In genomic region chr13:98252931-98253470, GRCh38 we compare ENCODE assay signal across 13 cellular contexts.
DNase-seq lines count a peak whose midpoint lies in the region; ATAC-seq and TF ChIP-seq lines count a peak whose summit lies in the region.
"Had no signal": no experiment of that assay in that cellular context is flagged by ENCODE, and none has a peak within 500 bp of the region (broad histone marks: within the 10 kb centered on the region; RNA-seq: fewer than 3 reads in every experiment).

No MANE protein-coding gene starts in this region.

- H3K9me3 Mint-ChIP-seq in progenitor cell of endocrine pancreas (ENCODE audit: low read depth), result no peaks in the 10 kb centered on the region
- H3K9me3 Mint-ChIP-seq: activated CD4-positive, alpha-beta T cell treated with anti-CD3 and anti-CD28 coated beads, Interleukin-2, amount 10 ng/mL, durations not matched to agents 24 days and 14 days; naive thymus-derived CD4-positive, alpha-beta T cell had no signal

- H3K36me3 ChIP-seq in BLaER1 treated with 17β-estradiol and CSF1 and Interleukin-3, amounts not matched to agents 10 nM and 100 nM, result 0 out of 22 replicates have a peak, but pooled peaks cover 0 to 6% (median 0%) of the 10 kb centered on the region in 11 experiments
- H3K36me3 ChIP-seq in SK-N-MC (ENCODE audit: insufficient read depth, low read length) (no peaks in the 10 kb centered on the region), rectal smooth muscle tissue (ENCODE audit: control insufficient read depth, insufficient read depth, low read length) (no peaks in the 10 kb centered on the region), psoas muscle (ENCODE audit: insufficient read depth in 1 of 2, low read depth in 1 of 2) (no peaks in the 10 kb centered on the region)

- DNase-seq in SK-N-MC (ENCODE audit: low read depth, low spot score) (no peak), fibroblast of pulmonary artery (ENCODE audit: low read depth) (peak; percentile 59), progenitor cell of endocrine pancreas (ENCODE audit: low spot score, unreplicated experiment) (no peak), T-helper 2 cell (no peak), psoas muscle (no peak)
- DNase-seq: activated CD4-positive, alpha-beta T cell treated with anti-CD3 and anti-CD28 coated beads, Interleukin-2, amount 10 ng/mL, durations not matched to agents 24 days and 14 days; naive thymus-derived CD4-positive, alpha-beta T cell; NCI-H187; RPMI8226 had no signal

- intact Hi-C loops in psoas muscle (cut with DNase I), result no loop called here

- peaks cover 0 to 20% (median 0%) of the 10 kb centered on the region in 11 experiments; a peak in 3 of 22 replicates for H4K20me1 ChIP-seq in BLaER1 treated with 17β-estradiol and CSF1 and Interleukin-3, amounts not matched to agents 10 nM and 100 nM

- H3K4me3 Mint-ChIP-seq in progenitor cell of endocrine pancreas (ENCODE audit: low read depth), result no peak overlapping the region
- H3K4me3 Mint-ChIP-seq: activated CD4-positive, alpha-beta T cell treated with anti-CD3 and anti-CD28 coated beads, Interleukin-2, amount 10 ng/mL, durations not matched to agents 24 days and 14 days; activated naive CD8-positive, alpha-beta T cell; naive thymus-derived CD4-positive, alpha-beta T cell had no signal

- peak overlapping the region in 1 of 10 experiments; percentile 30; a peak in 4 of 20 replicates for H3K4me3 ChIP-seq in BLaER1 treated with 17β-estradiol and CSF1 and Interleukin-3, amounts not matched to agents 10 nM and 100 nM
- peak overlapping the region; percentile 63 for H3K4me3 ChIP-seq in SK-N-MC
- H3K4me3 ChIP-seq in fibroblast of pulmonary artery (replicated peaks; ENCODE audit: low read depth, low read length), result no peak overlapping the region
- no peak overlapping the region for H3K4me3 ChIP-seq in rectal smooth muscle tissue (ENCODE audit: low read length)
- H3K4me3 ChIP-seq in psoas muscle, result no peak overlapping the region

- H3K9ac ChIP-seq in BLaER1 treated with 17β-estradiol and CSF1 and Interleukin-3, amounts not matched to agents 10 nM and 100 nM, result peak overlapping the region in 9 of 11 experiments; percentile 24 to 72 (median 37); a peak in 14 of 22 replicates
- H3K9ac ChIP-seq in SK-N-MC (ENCODE audit: insufficient read length) (peak overlapping the region; percentile 7), rectal smooth muscle tissue (ENCODE audit: low read length) (no peak overlapping the region)

- 0 out of 22 replicates have a peak, but pooled peaks cover 0 to 3% (median 0%) of the 10 kb centered on the region in 11 experiments for H3K9me3 ChIP-seq in BLaER1 treated with 17β-estradiol and CSF1 and Interleukin-3, amounts not matched to agents 10 nM and 100 nM (replicated peaks in 1 of 11)
- H3K9me3 ChIP-seq in SK-N-MC (ENCODE audit: low read depth, low read length), result no peaks in the 10 kb centered on the region
- no peaks in the 10 kb centered on the region for H3K9me3 ChIP-seq in psoas muscle

- TF ChIP-seq CTCF in fibroblast of pulmonary artery (IDR thresholded peaks at IDR 0.05; ENCODE audit: low read length, missing control alignments) (no peak), progenitor cell of endocrine pancreas (IDR thresholded peaks at IDR 0.05; ENCODE audit: unreplicated experiment) (no peak), psoas muscle (IDR thresholded peaks at IDR 0.05) (no peak)

- H3K27ac ChIP-seq in BLaER1 treated with 17β-estradiol and CSF1 and Interleukin-3, amounts not matched to agents 10 nM and 100 nM, result peak overlapping the region in 9 of 11 experiments; percentile 55 to 84 (median 73); a peak in 19 of 22 replicates
- peak overlapping the region; percentile 92 for H3K27ac ChIP-seq in SK-N-MC
- peak overlapping the region; percentile 50 for H3K27ac ChIP-seq in rectal smooth muscle tissue (ENCODE audit: low read depth, low read length)
- H3K27ac ChIP-seq in psoas muscle, result no peak overlapping the region

- ATAC-seq in psoas muscle (no peak), GM19452 (IDR thresholded peaks at IDR 0.05; ENCODE audit: unreplicated experiment) (no peak)
- ATAC-seq: naive thymus-derived CD4-positive, alpha-beta T cell had no signal

- H3K27ac Mint-ChIP-seq in progenitor cell of endocrine pancreas, result no peak overlapping the region
- H3K27ac Mint-ChIP-seq: activated CD4-positive, alpha-beta T cell treated with anti-CD3 and anti-CD28 coated beads, Interleukin-2, amount 10 ng/mL, durations not matched to agents 24 days and 14 days; activated naive CD8-positive, alpha-beta T cell; naive thymus-derived CD4-positive, alpha-beta T cell had no signal

- no peaks in the 10 kb centered on the region; a peak in 1 of 22 replicates for H3K27me3 ChIP-seq in BLaER1 treated with 17β-estradiol and CSF1 and Interleukin-3, amounts not matched to agents 10 nM and 100 nM
- H3K27me3 ChIP-seq in rectal smooth muscle tissue (ENCODE audit: control insufficient read depth, insufficient read depth, low read length) (no peaks in the 10 kb centered on the region), psoas muscle (ENCODE audit: insufficient read depth in 3 of 3, low read length in 2 of 3) (no peaks in the 10 kb centered on the region)

- peaks cover 5% of the 10 kb centered on the region for H3K36me3 Mint-ChIP-seq in progenitor cell of endocrine pancreas (ENCODE audit: insufficient read depth)
- H3K36me3 Mint-ChIP-seq: activated naive CD8-positive, alpha-beta T cell; naive thymus-derived CD4-positive, alpha-beta T cell had no signal

- 51 to 54% (median 52%) methylated on average over 7 of the region's 7 CpGs for WGBS in psoas muscle, 3 donors

- peak overlapping the region; percentile 46 to 83 (median 66) for H3K4me2 ChIP-seq in BLaER1 treated with 17β-estradiol and CSF1 and Interleukin-3, amounts not matched to agents 10 nM and 100 nM

- peaks cover 14% of the 10 kb centered on the region for H3K4me1 Mint-ChIP-seq in progenitor cell of endocrine pancreas (ENCODE audit: low read depth)
- H3K4me1 Mint-ChIP-seq: activated CD4-positive, alpha-beta T cell treated with anti-CD3 and anti-CD28 coated beads, Interleukin-2, amount 10 ng/mL, durations not matched to agents 24 days and 14 days; naive thymus-derived CD4-positive, alpha-beta T cell had no signal

- H3K27me3 Mint-ChIP-seq in progenitor cell of endocrine pancreas, result no peaks in the 10 kb centered on the region
- H3K27me3 Mint-ChIP-seq: activated CD4-positive, alpha-beta T cell treated with anti-CD3 and anti-CD28 coated beads, Interleukin-2, amount 10 ng/mL, durations not matched to agents 24 days and 14 days had no signal

- H3K4me1 ChIP-seq in BLaER1 treated with 17β-estradiol and CSF1 and Interleukin-3, amounts not matched to agents 10 nM and 100 nM, result peaks cover 28 to 45% (median 42%) of the 10 kb centered on the region in 10 experiments
- peaks cover 8% of the 10 kb centered on the region for H3K4me1 ChIP-seq in rectal smooth muscle tissue (ENCODE audit: control insufficient read depth, insufficient read depth, low read length)
- no peaks in the 10 kb centered on the region for H3K4me1 ChIP-seq in psoas muscle
